ENCODE assay signal across 29 cellular contexts in the genomic region with DNA sequence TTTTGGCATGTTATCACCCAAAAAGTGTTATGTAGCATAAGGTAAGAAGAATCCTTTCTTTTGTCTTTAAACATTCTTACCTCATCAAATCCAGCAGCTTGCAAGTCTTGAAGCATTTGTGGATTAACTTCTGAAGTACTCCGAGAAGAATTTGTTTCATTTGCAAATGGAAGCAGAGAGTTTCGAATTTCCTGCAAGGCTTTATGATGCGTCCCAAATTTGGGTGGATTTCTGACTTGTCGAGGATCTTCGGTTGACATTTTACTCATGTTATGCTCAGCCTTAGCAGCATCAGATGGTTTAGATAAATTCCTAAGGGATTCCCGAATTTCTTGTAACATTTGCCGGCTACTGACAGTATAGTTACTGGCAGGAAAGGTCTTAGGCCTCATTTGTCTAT. TPM values are rescaled to one million over a fixed set of nuclear protein-coding genes. Genes with fewer than 3 reads are reported as not detected.
DNase-seq lines count a peak whose midpoint lies in the region; ATAC-seq, FAIRE-seq and TF ChIP-seq lines count a peak whose summit lies in the region.
"Had no signal": no experiment of that assay in that cellular context is flagged by ENCODE, and none has a peak within 500 bp of the region (broad histone marks: within the 10 kb centered on the region; RNA-seq: fewer than 3 reads in every experiment).

No MANE protein-coding gene starts in this region.

- no peak overlapping the region for H3K4me3 ChIP-seq in HAP-1
- H3K4me3 ChIP-seq in H1 (ENCODE audit: extremely low read depth in 1 of 4, insufficient read depth in 2 of 4, low read depth in 3 of 4, low read length in 4 of 4), result peak overlapping the region in 1 of 4 experiments; percentile 46; a peak in 3 of 8 replicates
- H3K4me3 ChIP-seq: A549, breast epithelium, heart left ventricle, PC-9, tibial artery had no signal

- peaks cover 10 to 87% of the 10 kb centered on the region in 2 experiments for H3K79me2 ChIP-seq in H1 (ENCODE audit: control insufficient read depth in 1 of 2, insufficient read depth in 2 of 2, low read length in 2 of 2)

- peaks cover 9% of the 10 kb centered on the region for H3K36me3 ChIP-seq in HAP-1 (replicated peaks)
- H3K36me3 ChIP-seq in H1 (ENCODE audit: control insufficient read depth in 2 of 4, insufficient read depth in 4 of 4, low read length in 3 of 4), result peaks cover 0 to 11% (median 1%) of the 10 kb centered on the region in 4 experiments; a peak in 3 of 8 replicates
- H3K36me3 ChIP-seq: breast epithelium had no signal

- H2BK12ac ChIP-seq in H1 (ENCODE audit: low read depth, low read length), result no peak overlapping the region

- H3K18ac ChIP-seq in H1 (ENCODE audit: extremely low read depth, low read length), result no peak overlapping the region

- peaks cover 16% of the 10 kb centered on the region for H3K36me3 Mint-ChIP-seq in activated naive CD8-positive, alpha-beta T cell treated with anti-CD3 and anti-CD28 coated beads, Interleukin-2, amount 50 U/mL, for 24 hours (ENCODE audit: low read depth)
- H3K36me3 Mint-ChIP-seq: activated naive CD4-positive, alpha-beta T cell treated with anti-CD3 and anti-CD28 coated beads, Interleukin-2, amount 50 U/mL, for 72 hours had no signal

- POLR2A ChIA-PET in H1 (lab: Charles Lee; ENCODE audit: partially characterized antibody), result interaction anchor here (1.4 to 3.0 kb wide), 3 partner anchors 9 to 16 kb away, joined by 7 to 14 read pairs (median 11); partner anchors contain the start of gene LATS1

- H3K27me3 ChIP-seq in HAP-1 (ENCODE audit: low read depth), result no peaks in the 10 kb centered on the region
- H3K27me3 ChIP-seq in H1 (replicated peaks in 1 of 4; ENCODE audit: control insufficient read depth in 3 of 4, extremely low read depth in 1 of 4, insufficient read depth in 3 of 4, low read length in 3 of 4), result no peaks in the 10 kb centered on the region
- H3K27me3 ChIP-seq: breast epithelium, heart left ventricle, tibial artery had no signal

- no peaks in the 10 kb centered on the region for H3K9me3 Mint-ChIP-seq in activated naive CD8-positive, alpha-beta T cell treated with anti-CD3 and anti-CD28 coated beads, Interleukin-2, amount 50 U/mL, for 24 hours
- H3K9me3 Mint-ChIP-seq: activated CD8-positive, alpha-beta T cell treated with anti-CD3 and anti-CD28 coated beads for 36 hours; activated naive CD4-positive, alpha-beta T cell treated with anti-CD3 and anti-CD28 coated beads, Interleukin-2, amount 50 U/mL, for 72 hours; activated T-cell treated with anti-CD3 and anti-CD28 coated beads, Interleukin-2, amount 50 U/mL, for 24 hours; CD4-positive, CD25-positive, alpha-beta regulatory T cell; stimulated activated memory B cell treated with anti-CD40 and anti-IgM and Interleukin-4, amounts not matched to agents 10 μg/mL and 1 μg/mL and 100 μg/mL, for 72 hours had no signal

- H3K4me3 Mint-ChIP-seq in activated naive CD8-positive, alpha-beta T cell treated with anti-CD3 and anti-CD28 coated beads, Interleukin-2, amount 50 U/mL, for 24 hours, result no peak overlapping the region
- H3K4me3 Mint-ChIP-seq: activated CD8-positive, alpha-beta T cell treated with anti-CD3 and anti-CD28 coated beads for 36 hours; activated T-cell treated with anti-CD3 and anti-CD28 coated beads, Interleukin-2, amount 50 U/mL, for 24 hours; stimulated activated memory B cell treated with anti-CD40 and anti-IgM and Interleukin-4, amounts not matched to agents 10 μg/mL and 1 μg/mL and 100 μg/mL, for 72 hours; T-helper 17 cell had no signal

- H3K14ac ChIP-seq in H1 (ENCODE audit: insufficient read length), result no peak overlapping the region

- no peak overlapping the region for H2BK15ac ChIP-seq in H1 (ENCODE audit: low read length)

- no peak overlapping the region for H4K91ac ChIP-seq in H1 (replicated peaks; ENCODE audit: insufficient read length, low read length)

- no peak overlapping the region for H2AFZ ChIP-seq in H1 (ENCODE audit: low read length)
- H2AFZ ChIP-seq: PC-9 had no signal

- no peak for TF ChIP-seq CTCF in H1 (IDR thresholded peaks at IDR 0.05; ENCODE audit: control extremely low read depth in 1 of 3, insufficient read depth in 1 of 3, low read depth in 1 of 3, low read length in 3 of 3)

- peak overlapping the region; percentile 23; the same call in 1 of the 2 replicates for H3K27ac ChIP-seq in H1 (ENCODE audit: low read depth, low read length)
- H3K27ac ChIP-seq: A549, breast epithelium, heart left ventricle, HL-60, PC-9, tibial artery had no signal

- DNase-seq in AG08395 (ENCODE audit: low spot score) (peak; percentile 50), HAP-1 (ENCODE audit: low spot score in 2 of 2) (peak; percentile 43 to 91), H1 (ENCODE audit: low read depth in 1 of 2, low spot score in 2 of 2) (no peak), iris pigment epithelial cell (ENCODE audit: low read depth) (peak; percentile 51), GM19238 (ENCODE audit: insufficient read length, low spot score) (no peak), G401 (ENCODE audit: low spot score) (no peak), OCI-M1 (lab: John Stamatoyannopoulos, UW) (no peak)
- DNase-seq in activated naive CD8-positive, alpha-beta T cell treated with anti-CD3 and anti-CD28 coated beads, Interleukin-2, amount 50 U/mL, for 24 hours, result no peak
- DNase-seq: activated CD4-positive, CD25-positive, alpha-beta regulatory T cell; activated CD8-positive, alpha-beta T cell treated with anti-CD3 and anti-CD28 coated beads for 36 hours; activated T-cell treated with anti-CD3 and anti-CD28 coated beads, Interleukin-2, amount 50 U/mL, for 24 hours; CD4-positive, CD25-positive, alpha-beta regulatory T cell; dermis blood vessel endothelial cell; heart left ventricle; KG1; midbrain; NCI-H1048; NCI-H2107; NCI-H69; PC-9; T-helper 17 cell; tibial artery had no signal

- H3K4me1 ChIP-seq in HAP-1 (peaks cover 17% of the 10 kb centered on the region), H1 (replicated peaks in 1 of 4; ENCODE audit: control insufficient read depth in 3 of 4, insufficient read depth in 4 of 4, low read length in 3 of 4) (peaks cover 2 to 3% (median 2%) of the 10 kb centered on the region in 4 experiments; a peak in 4 of 7 replicates)
- H3K4me1 ChIP-seq: A549, breast epithelium had no signal

- H3K27ac Mint-ChIP-seq in activated naive CD8-positive, alpha-beta T cell treated with anti-CD3 and anti-CD28 coated beads, Interleukin-2, amount 50 U/mL, for 24 hours, result no peak overlapping the region
- H3K27ac Mint-ChIP-seq: activated naive CD4-positive, alpha-beta T cell treated with anti-CD3 and anti-CD28 coated beads, Interleukin-2, amount 50 U/mL, for 72 hours; activated T-cell treated with anti-CD3 and anti-CD28 coated beads, Interleukin-2, amount 50 U/mL, for 24 hours; stimulated activated memory B cell treated with anti-CD40 and anti-IgM and Interleukin-4, amounts not matched to agents 10 μg/mL and 1 μg/mL and 100 μg/mL, for 72 hours; T-helper 17 cell had no signal

- no peak overlapping the region for H2AK5ac ChIP-seq in H1 (ENCODE audit: low read depth, low read length)

- no peak overlapping the region for H3K23ac ChIP-seq in H1 (ENCODE audit: insufficient read length)

- CTCF ChIA-PET in H1 (lab: Charles Lee; ENCODE audit: partially characterized antibody), result interaction anchor here (0.8 kb wide), 1 partner anchor 225 kb away, joined by 3 read pairs; no protein-coding TSS in a partner anchor

- WGBS in H1 (ENCODE audit: extremely low coverage in 1 of 2, insufficient coverage in 1 of 2, insufficient read length in 1 of 2, insufficient replicate concordance in 2 of 2, low coverage in 1 of 2, low lambda C conversion rate in 2 of 2, missing lambda C conversion rate in 1 of 2), 2 experiments, result 19% methylated on average over 7 of the region's 7 CpGs; no CpG with 5 or more reads in 1 of the 2 experiments

- no peak for TF ChIP-seq RAD21 in H1 (IDR thresholded peaks at IDR 0.05 in 1 of 2, conservative IDR thresholded peaks at IDR 0.05 in 1 of 2; ENCODE audit: low read depth in 2 of 2, low read length in 2 of 2)

- no peak overlapping the region for H3K9ac ChIP-seq in H1 (replicated peaks in 1 of 4; ENCODE audit: extremely low read depth in 1 of 4, low read depth in 3 of 4, low read length in 3 of 4)

- no peak for TF ChIP-seq EP300 in H1 (IDR thresholded peaks at IDR 0.05; ENCODE audit: borderline replicate concordance in 1 of 2, low read depth in 2 of 2, low read length in 2 of 2)

- H3K9me3 ChIP-seq in HAP-1 (no peaks in the 10 kb centered on the region), H1 (ENCODE audit: insufficient read depth in 2 of 2, low read depth in 1 of 2, low read length in 1 of 2) (no peaks in the 10 kb centered on the region)
- H3K9me3 ChIP-seq: A549, breast epithelium, heart left ventricle, tibial artery had no signal

- no peak overlapping the region for H3K56ac ChIP-seq in H1 (replicated peaks; ENCODE audit: insufficient read length, low read depth, low read length)

- H2BK5ac ChIP-seq in H1 (ENCODE audit: low read depth, low read length), result no peak overlapping the region

- H3K4ac ChIP-seq in H1 (replicated peaks; ENCODE audit: insufficient read length, low read depth, low read length), result no peak overlapping the region

- peaks cover 26% of the 10 kb centered on the region for H3K4me1 Mint-ChIP-seq in activated naive CD8-positive, alpha-beta T cell treated with anti-CD3 and anti-CD28 coated beads, Interleukin-2, amount 50 U/mL, for 24 hours

- in situ Hi-C loops in HAP-1 (cut with MboI; ENCODE audit: low sequenced_read_pairs), result no loop called here
- in situ Hi-C loops in G401 (cut with HindIII; ENCODE audit: low sequenced_read_pairs), result no loop called here

- ATAC-seq in activated naive CD8-positive, alpha-beta T cell treated with anti-CD3 and anti-CD28 coated beads, Interleukin-2, amount 50 U/mL, for 24 hours, result no peak
- ATAC-seq: A549; activated CD8-positive, alpha-beta T cell treated with anti-CD3 and anti-CD28 coated beads for 36 hours; activated naive CD4-positive, alpha-beta T cell treated with anti-CD3 and anti-CD28 coated beads, Interleukin-2, amount 50 U/mL, for 72 hours; heart left ventricle; stimulated activated memory B cell treated with anti-CD40 and anti-IgM and Interleukin-4, amounts not matched to agents 10 μg/mL and 1 μg/mL and 100 μg/mL, for 72 hours; T-helper 17 cell had no signal

- TF ChIP-seq POLR2A in H1 (IDR thresholded peaks at IDR 0.05; ENCODE audit: control extremely low read depth in 1 of 2, low read depth in 2 of 2, low read length in 2 of 2), result no peak

- no peaks in the 10 kb centered on the region for H3K27me3 Mint-ChIP-seq in activated naive CD8-positive, alpha-beta T cell treated with anti-CD3 and anti-CD28 coated beads, Interleukin-2, amount 50 U/mL, for 24 hours
- H3K27me3 Mint-ChIP-seq: activated CD8-positive, alpha-beta T cell treated with anti-CD3 and anti-CD28 coated beads for 36 hours; activated T-cell treated with anti-CD3 and anti-CD28 coated beads, Interleukin-2, amount 50 U/mL, for 24 hours; CD4-positive, CD25-positive, alpha-beta regulatory T cell; stimulated activated memory B cell treated with anti-CD40 and anti-IgM and Interleukin-4, amounts not matched to agents 10 μg/mL and 1 μg/mL and 100 μg/mL, for 72 hours; T-helper 17 cell had no signal

- no peaks in the 10 kb centered on the region for H3K23me2 ChIP-seq in H1 (ENCODE audit: low read depth, low read length)

- H4K20me1 ChIP-seq in H1 (replicated peaks in 1 of 2; ENCODE audit: control insufficient read depth in 1 of 2, insufficient read depth in 2 of 2, low read length in 2 of 2), result peaks cover 0 to 4% of the 10 kb centered on the region in 2 experiments

- H3K4me2 ChIP-seq in H1 (ENCODE audit: insufficient read depth in 1 of 2, low read depth in 2 of 2, low read length in 2 of 2), result peak overlapping the region; percentile 20 to 54
- H3K4me2 ChIP-seq: A549, PC-9 had no signal

- H2BK120ac ChIP-seq in H1 (replicated peaks; ENCODE audit: low read depth, low read length), result no peak overlapping the region

- no peak overlapping the region for H2BK20ac ChIP-seq in H1 (ENCODE audit: low read length)

- no peak overlapping the region for H4K5ac ChIP-seq in H1 (ENCODE audit: insufficient read length, low read depth, low read length)

- no peak for FAIRE-seq in H1 (lab: Jason Lieb, UNC)
- FAIRE-seq: A549, GM18507, H54 had no signal

- H4K8ac ChIP-seq in H1 (ENCODE audit: extremely low read depth, insufficient read depth, low read length), result no peak overlapping the region

- H3K79me1 ChIP-seq in H1 (ENCODE audit: low read depth, low read length), result peaks cover 2% of the 10 kb centered on the region

RNA-seq across cellular contexts. Expression of gene LATS1, which starts 16.2 kb away (rescaled TPM):
- total RNA-seq in H1 (2021; fragmentation: NEBNext Ultra II Directional; extraction: Animal tissue kit (Norgen Biotek cat#: 25700)), result 20.3 and 21.7 TPM in 2 replicates
- 5.9 and 8.9 TPM in 2 replicates for polyA plus RNA-seq in H1 (2011; rRNA removed)
- polyA plus RNA-seq in H1 (2011; cell fraction: cytosol; rRNA removed), result 6.2 TPM
- 10.2 TPM for polyA plus RNA-seq in H1 (2011; cell fraction: nucleus; rRNA removed)
- polyA plus RNA-seq in H1 (2012, experiment 1 of 2), result 6.7 to 9.4 TPM (median 8.9 TPM) in 4 replicates
- 0.73 TPM for polyA plus RNA-seq in H1 (2012, experiment 2 of 2)
- polyA plus RNA-seq in H1 (2013, experiment 1 of 2), result 9.2 TPM
- polyA plus RNA-seq in H1 (2013, experiment 2 of 2), result 8.6 TPM
- polyA minus RNA-seq in H1 (2011; rRNA and poly(A)+ RNA removed), result 25.7 and 31.0 TPM in 2 replicates
- polyA minus RNA-seq in H1 (2011; cell fraction: cytosol; rRNA and poly(A)+ RNA removed), result 14.0 TPM
- 46.0 TPM for polyA minus RNA-seq in H1 (2011; cell fraction: nucleus; rRNA and poly(A)+ RNA removed)
- 4.7 and 8.6 TPM in 2 replicates for total RNA-seq in G401 (2014; rRNA removed; shearing (Covaris generic))

RNA-seq across cellular contexts. Expression of gene NUP43, which starts 44.6 kb away (rescaled TPM):
- 76.9 and 83.4 TPM in 2 replicates for total RNA-seq in H1 (2021; fragmentation: NEBNext Ultra II Directional; extraction: Animal tissue kit (Norgen Biotek cat#: 25700))
- 19.6 and 25.2 TPM in 2 replicates for polyA plus RNA-seq in H1 (2011; rRNA removed)
- polyA plus RNA-seq in H1 (2011; cell fraction: cytosol; rRNA removed), result 36.1 TPM
- 25.6 TPM for polyA plus RNA-seq in H1 (2011; cell fraction: nucleus; rRNA removed)
- 36.9 to 67.2 TPM (median 44.6 TPM) in 4 replicates for polyA plus RNA-seq in H1 (2012, experiment 1 of 2)
- 7.4 TPM for polyA plus RNA-seq in H1 (2012, experiment 2 of 2)
- 27.6 TPM for polyA plus RNA-seq in H1 (2013, experiment 1 of 2)
- polyA plus RNA-seq in H1 (2013, experiment 2 of 2), result 27.2 TPM
- 233 and 272 TPM in 2 replicates for polyA minus RNA-seq in H1 (2011; rRNA and poly(A)+ RNA removed)
- 76.9 TPM for polyA minus RNA-seq in H1 (2011; cell fraction: cytosol; rRNA and poly(A)+ RNA removed)
- polyA minus RNA-seq in H1 (2011; cell fraction: nucleus; rRNA and poly(A)+ RNA removed), result 35.2 TPM
- 30.5 and 33.8 TPM in 2 replicates for total RNA-seq in G401 (2014; rRNA removed; shearing (Covaris generic))

RNA-seq across cellular contexts. Expression of gene PCMT1, which starts 47.8 kb away (rescaled TPM):
- total RNA-seq in H1 (2021; fragmentation: NEBNext Ultra II Directional; extraction: Animal tissue kit (Norgen Biotek cat#: 25700)), result 91.3 and 91.4 TPM in 2 replicates
- polyA plus RNA-seq in H1 (2011; rRNA removed), result 76.2 and 84.3 TPM in 2 replicates
- 128 TPM for polyA plus RNA-seq in H1 (2011; cell fraction: cytosol; rRNA removed)
- 51.5 TPM for polyA plus RNA-seq in H1 (2011; cell fraction: nucleus; rRNA removed)
- 72.9 to 102 TPM (median 80.2 TPM) in 4 replicates for polyA plus RNA-seq in H1 (2012, experiment 1 of 2)
- polyA plus RNA-seq in H1 (2012, experiment 2 of 2), result 18.3 TPM
- polyA plus RNA-seq in H1 (2013, experiment 1 of 2), result 78.2 TPM
- 99.7 TPM for polyA plus RNA-seq in H1 (2013, experiment 2 of 2)
- polyA minus RNA-seq in H1 (2011; rRNA and poly(A)+ RNA removed), result 51.8 and 64.9 TPM in 2 replicates
- 31.6 TPM for polyA minus RNA-seq in H1 (2011; cell fraction: cytosol; rRNA and poly(A)+ RNA removed)
- polyA minus RNA-seq in H1 (2011; cell fraction: nucleus; rRNA and poly(A)+ RNA removed), result 20.4 TPM
- total RNA-seq in G401 (2014; rRNA removed; shearing (Covaris generic)), result 188 and 195 TPM in 2 replicates

RNA-seq across cellular contexts. Expression of gene KATNA1, which starts 53.2 kb away (rescaled TPM):
- 19.1 and 20.3 TPM in 2 replicates for total RNA-seq in H1 (2021; fragmentation: NEBNext Ultra II Directional; extraction: Animal tissue kit (Norgen Biotek cat#: 25700))
- 7.3 and 7.6 TPM in 2 replicates for polyA plus RNA-seq in H1 (2011; rRNA removed)
- 12.9 TPM for polyA plus RNA-seq in H1 (2011; cell fraction: cytosol; rRNA removed)
- 4.9 TPM for polyA plus RNA-seq in H1 (2011; cell fraction: nucleus; rRNA removed)
- 12.6 to 22.9 TPM (median 15.2 TPM) in 4 replicates for polyA plus RNA-seq in H1 (2012, experiment 1 of 2)
- polyA plus RNA-seq in H1 (2012, experiment 2 of 2), result 1.7 TPM
- polyA plus RNA-seq in H1 (2013, experiment 1 of 2), result 18.0 TPM
- polyA plus RNA-seq in H1 (2013, experiment 2 of 2), result 18.7 TPM
- polyA minus RNA-seq in H1 (2011; rRNA and poly(A)+ RNA removed), result 12.4 and 16.2 TPM in 2 replicates
- polyA minus RNA-seq in H1 (2011; cell fraction: cytosol; rRNA and poly(A)+ RNA removed), result 11.7 TPM
- polyA minus RNA-seq in H1 (2011; cell fraction: nucleus; rRNA and poly(A)+ RNA removed), result 10.7 TPM
- 12.7 and 23.8 TPM in 2 replicates for total RNA-seq in G401 (2014; rRNA removed; shearing (Covaris generic))

Comparison
In these comparisons a context has a peak if more than half of its experiments do, and no peak if none do; other contexts are left out.
1. DNase-seq: peak in AG08395 (single experiment), HAP-1 (2 of 2) and iris pigment epithelial cell (single experiment); none in H1 (0 of 2), GM19238 (single experiment), G401 (single experiment), OCI-M1 (single experiment) and activated naive CD8-positive, alpha-beta T cell treated with anti-CD3 and anti-CD28 coated beads, Interleukin-2, amount 50 U/mL, for 24 hours (single experiment).